ENCODE assay signal across 20 cellular contexts in the genomic region with DNA sequence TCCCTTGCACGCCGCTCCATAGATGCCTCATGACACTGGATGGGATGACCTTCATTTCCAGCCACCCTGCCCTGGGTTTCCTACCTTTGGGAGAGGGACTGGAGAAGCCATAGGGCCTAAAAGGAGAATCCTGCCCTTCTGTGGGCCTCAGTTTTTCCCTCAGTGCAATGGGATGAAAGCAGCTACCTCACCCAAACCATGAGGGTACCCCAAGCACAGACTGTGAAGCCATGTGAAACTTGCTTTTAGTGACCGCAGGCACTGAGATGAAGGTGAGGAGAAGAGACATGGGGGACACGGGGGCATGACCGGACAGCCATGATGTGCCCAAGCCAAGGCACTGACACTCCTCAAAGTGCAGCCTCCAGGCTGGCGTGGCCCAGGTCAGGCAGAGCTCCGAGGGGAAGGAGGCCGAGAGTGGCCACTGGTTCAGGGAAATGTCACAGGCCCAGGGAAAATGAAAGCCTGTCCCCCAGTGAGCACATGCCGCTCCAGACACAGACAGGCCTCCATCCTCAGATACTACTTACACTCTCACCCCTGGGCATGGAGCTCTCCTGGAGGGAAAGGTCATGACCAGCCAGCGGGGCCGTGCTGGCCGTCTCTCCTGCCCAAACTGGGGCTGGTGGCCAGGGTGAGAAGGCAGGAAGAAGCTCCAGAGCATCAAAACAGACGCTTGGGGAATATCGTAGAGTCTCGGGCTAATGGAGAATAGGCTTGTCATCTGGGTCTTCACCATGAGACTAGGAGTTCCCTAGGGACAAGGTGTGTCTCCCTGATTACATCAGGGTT.
A peak's percentile ranks its signal among the peaks of the same experiment; 100 is the strongest.
DNase-seq lines count a peak whose midpoint lies in the region; ATAC-seq, FAIRE-seq and TF ChIP-seq lines count a peak whose summit lies in the region.
"Had no signal": no experiment of that assay in that cellular context is flagged by ENCODE, and none has a peak within 500 bp of the region (broad histone marks: within the 10 kb centered on the region; RNA-seq: fewer than 3 reads in every experiment).

No MANE protein-coding gene starts in this region.

- no peak for FAIRE-seq in H1 (lab: Jason Lieb, UNC)
- FAIRE-seq: D721Med, GM12878, GM19239, H54 had no signal

- no peak overlapping the region for H4K5ac ChIP-seq in H1 (ENCODE audit: insufficient read length, low read depth, low read length)

- TF ChIP-seq EP300 in H1 (IDR thresholded peaks at IDR 0.05; ENCODE audit: borderline replicate concordance in 1 of 2, low read depth in 2 of 2, low read length in 2 of 2): no peak

- no peak overlapping the region for H4K91ac ChIP-seq in H1 (replicated peaks; ENCODE audit: insufficient read length, low read length)

- no peak overlapping the region for H2BK15ac ChIP-seq in H1 (ENCODE audit: low read length)

- peak overlapping the region; percentile 85 for H3K4me2 ChIP-seq in BLaER1
- peak overlapping the region in 6 of 11 experiments; percentile 61 to 84 (median 72); a peak in 11 of 22 replicates for H3K4me2 ChIP-seq in BLaER1 treated with 17β-estradiol and CSF1 and Interleukin-3, amounts not matched to agents 10 nM and 100 nM
- no peak overlapping the region for H3K4me2 ChIP-seq in H1 (ENCODE audit: insufficient read depth in 1 of 2, low read depth in 2 of 2, low read length in 2 of 2)
- H3K4me2 ChIP-seq in osteoblast (ENCODE audit: insufficient read depth, low read length): no peak overlapping the region
- H3K4me2 ChIP-seq: GM23338 had no signal

- H3K56ac ChIP-seq in H1 (replicated peaks; ENCODE audit: insufficient read length, low read depth, low read length): no peak overlapping the region

- no peak overlapping the region for H3K9ac ChIP-seq in BLaER1
- H3K9ac ChIP-seq in BLaER1 treated with 17β-estradiol and CSF1 and Interleukin-3, amounts not matched to agents 10 nM and 100 nM: no peak overlapping the region
- H3K9ac ChIP-seq in H1 (replicated peaks in 1 of 4; ENCODE audit: extremely low read depth in 1 of 4, low read depth in 3 of 4, low read length in 3 of 4): no peak overlapping the region

- no peak overlapping the region for H3K18ac ChIP-seq in H1 (ENCODE audit: extremely low read depth, low read length)

- 88% methylated on average over 15 of the region's 15 CpGs; no CpG with 5 or more reads in 1 of the 2 experiments for WGBS in H1 (ENCODE audit: extremely low coverage in 1 of 2, insufficient coverage in 1 of 2, insufficient read length in 1 of 2, insufficient replicate concordance in 2 of 2, low coverage in 1 of 2, low lambda C conversion rate in 2 of 2, missing lambda C conversion rate in 1 of 2), 2 experiments

- CTCF ChIA-PET in H1 (lab: Charles Lee; ENCODE audit: partially characterized antibody): interaction anchor here (0.6 to 16.1 kb wide), 13 partner anchors 17 to 318 kb away, joined by 3 to 234 read pairs (median 7); partner anchors contain the start of gene UQCC2

- no peaks in the 10 kb centered on the region for H3K23me2 ChIP-seq in H1 (ENCODE audit: low read depth, low read length)

- no peak overlapping the region for H3K27ac ChIP-seq in BLaER1
- no peak overlapping the region for H3K27ac ChIP-seq in BLaER1 treated with 17β-estradiol and CSF1 and Interleukin-3, amounts not matched to agents 10 nM and 100 nM
- no peak overlapping the region for H3K27ac ChIP-seq in H1 (ENCODE audit: low read depth, low read length)
- no peak overlapping the region for H3K27ac ChIP-seq in osteoblast (ENCODE audit: low read depth, low read length)

- no peak for TF ChIP-seq CTCF in H1 (IDR thresholded peaks at IDR 0.05; ENCODE audit: control extremely low read depth in 1 of 3, insufficient read depth in 1 of 3, low read depth in 1 of 3, low read length in 3 of 3)
- no peak for TF ChIP-seq CTCF in osteoblast (IDR thresholded peaks at IDR 0.05; ENCODE audit: extremely low read depth, low read depth, low read length)

- H2BK12ac ChIP-seq in H1 (ENCODE audit: low read depth, low read length): 0 out of 2 replicates have a peak overlapping the region, but pooled peaks have one; percentile 27

- no peaks in the 10 kb centered on the region; the same call in 1 of the 2 replicates for H4K20me1 ChIP-seq in BLaER1
- peaks cover 0 to 29% (median 0%) of the 10 kb centered on the region in 11 experiments; a peak in 3 of 22 replicates for H4K20me1 ChIP-seq in BLaER1 treated with 17β-estradiol and CSF1 and Interleukin-3, amounts not matched to agents 10 nM and 100 nM
- H4K20me1 ChIP-seq in H1 (replicated peaks in 1 of 2; ENCODE audit: control insufficient read depth in 1 of 2, insufficient read depth in 2 of 2, low read length in 2 of 2): peaks cover 2 to 6% of the 10 kb centered on the region in 2 experiments
- H4K20me1 ChIP-seq in osteoblast (ENCODE audit: insufficient read depth, low read length): no peaks in the 10 kb centered on the region

- no peak overlapping the region for H3K14ac ChIP-seq in H1 (ENCODE audit: insufficient read length)

- no peak overlapping the region for H3K23ac ChIP-seq in H1 (ENCODE audit: insufficient read length)

- H2BK120ac ChIP-seq in H1 (replicated peaks; ENCODE audit: low read depth, low read length): no peak overlapping the region

- no peak overlapping the region for H2BK5ac ChIP-seq in H1 (ENCODE audit: low read depth, low read length)

- DNase-seq in H1 (ENCODE audit: low read depth in 1 of 2, low spot score in 2 of 2): no peak
- DNase-seq in osteoblast (ENCODE audit: insufficient read length, low spot score, missing footprints): peak; percentile 77
- no peak for DNase-seq in MG63
- no peak for DNase-seq in iPS-NIHi11 (ENCODE audit: low spot score)
- DNase-seq: CD4-positive, alpha-beta T cell; CD8-positive, alpha-beta memory T cell; DMS 273 treated with DMSO at 0.1 percent for 48 hours; DMS79; EL; GDM1; HFFc6 had no signal

- POLR2A ChIA-PET in H1 (lab: Charles Lee; ENCODE audit: partially characterized antibody): no interaction called here

- peak overlapping the region; percentile 35; the same call in 1 of the 2 replicates for H4K8ac ChIP-seq in H1 (ENCODE audit: extremely low read depth, insufficient read depth, low read length)

- H2AFZ ChIP-seq in H1 (ENCODE audit: low read length): no peak overlapping the region
- no peak overlapping the region for H2AFZ ChIP-seq in osteoblast (ENCODE audit: low read length)
- H2AFZ ChIP-seq: GM23338 had no signal

- H3K36me3 ChIP-seq in BLaER1 (no peaks in the 10 kb centered on the region), H1 (ENCODE audit: control insufficient read depth in 2 of 4, insufficient read depth in 4 of 4, low read length in 3 of 4) (no peaks in the 10 kb centered on the region), osteoblast (ENCODE audit: insufficient read depth, low read length) (no peaks in the 10 kb centered on the region), MG63 (no peaks in the 10 kb centered on the region)
- H3K36me3 ChIP-seq in BLaER1 treated with 17β-estradiol and CSF1 and Interleukin-3, amounts not matched to agents 10 nM and 100 nM: no peaks in the 10 kb centered on the region
- H3K36me3 ChIP-seq: HAP-1 had no signal

- TF ChIP-seq POLR2A in H1 (IDR thresholded peaks at IDR 0.05; ENCODE audit: control extremely low read depth in 1 of 2, low read depth in 2 of 2, low read length in 2 of 2): no peak

- H3K9me3 ChIP-seq in BLaER1: no peaks in the 10 kb centered on the region
- no peaks in the 10 kb centered on the region for H3K9me3 ChIP-seq in BLaER1 treated with 17β-estradiol and CSF1 and Interleukin-3, amounts not matched to agents 10 nM and 100 nM (replicated peaks in 1 of 11)
- no peaks in the 10 kb centered on the region for H3K9me3 ChIP-seq in H1 (ENCODE audit: insufficient read depth in 2 of 2, low read depth in 1 of 2, low read length in 1 of 2)
- no peaks in the 10 kb centered on the region for H3K9me3 ChIP-seq in osteoblast (ENCODE audit: low read depth, low read length)
- no peaks in the 10 kb centered on the region for H3K9me3 ChIP-seq in MG63
- H3K9me3 ChIP-seq: HAP-1 had no signal

- H2BK20ac ChIP-seq in H1 (ENCODE audit: low read length): no peak overlapping the region

- H3K27me3 ChIP-seq in BLaER1 (no peaks in the 10 kb centered on the region), H1 (replicated peaks in 1 of 4; ENCODE audit: control insufficient read depth in 3 of 4, extremely low read depth in 1 of 4, insufficient read depth in 3 of 4, low read length in 3 of 4) (no peaks in the 10 kb centered on the region), osteoblast (ENCODE audit: insufficient read depth, low read length) (no peaks in the 10 kb centered on the region), MG63 (no peaks in the 10 kb centered on the region)
- H3K27me3 ChIP-seq in BLaER1 treated with 17β-estradiol and CSF1 and Interleukin-3, amounts not matched to agents 10 nM and 100 nM: no peaks in the 10 kb centered on the region

- TF ChIP-seq RAD21 in H1 (IDR thresholded peaks at IDR 0.05 in 1 of 2, conservative IDR thresholded peaks at IDR 0.05 in 1 of 2; ENCODE audit: low read depth in 2 of 2, low read length in 2 of 2): no peak

- ATAC-seq in GM21390 (IDR thresholded peaks at IDR 0.05; ENCODE audit: unreplicated experiment): no peak
- ATAC-seq: GM12878, GM23338 had no signal

- H3K4me1 ChIP-seq in BLaER1: peaks cover 47% of the 10 kb centered on the region
- H3K4me1 ChIP-seq in BLaER1 treated with 17β-estradiol and CSF1 and Interleukin-3, amounts not matched to agents 10 nM and 100 nM: peaks cover 0 to 44% (median 34%) of the 10 kb centered on the region in 10 experiments; a peak in 17 of 20 replicates
- H3K4me1 ChIP-seq in H1 (replicated peaks in 1 of 4; ENCODE audit: control insufficient read depth in 3 of 4, insufficient read depth in 4 of 4, low read length in 3 of 4): peaks cover 0 to 6% (median 0%) of the 10 kb centered on the region in 4 experiments; a peak in 1 of 7 replicates
- H3K4me1 ChIP-seq in osteoblast (ENCODE audit: insufficient read depth, low read length): no peaks in the 10 kb centered on the region
- H3K4me1 ChIP-seq: HAP-1 had no signal

- no peak overlapping the region for H2AK5ac ChIP-seq in H1 (ENCODE audit: low read depth, low read length)

- H3K79me2 ChIP-seq in H1 (ENCODE audit: control insufficient read depth in 1 of 2, insufficient read depth in 2 of 2, low read length in 2 of 2) (no peaks in the 10 kb centered on the region; a peak in 1 of 4 replicates), osteoblast (ENCODE audit: insufficient read depth, low read length) (no peaks in the 10 kb centered on the region)

- peaks cover 5% of the 10 kb centered on the region for H3K79me1 ChIP-seq in H1 (ENCODE audit: low read depth, low read length)

- H3K4me3 ChIP-seq in BLaER1 (no peak overlapping the region), H1 (ENCODE audit: extremely low read depth in 1 of 4, insufficient read depth in 2 of 4, low read depth in 3 of 4, low read length in 4 of 4) (no peak overlapping the region), osteoblast (ENCODE audit: insufficient read depth, low read length) (no peak overlapping the region), MG63 (no peak overlapping the region)
- no peak overlapping the region for H3K4me3 ChIP-seq in BLaER1 treated with 17β-estradiol and CSF1 and Interleukin-3, amounts not matched to agents 10 nM and 100 nM
- H3K4me3 ChIP-seq: GM12878, GM23338, HAP-1 had no signal

- no peak overlapping the region for H3K4ac ChIP-seq in H1 (replicated peaks; ENCODE audit: insufficient read length, low read depth, low read length)

TF ChIP-seq in H1, 55 proteins besides CTCF, POLR2A, EP300 and RAD21 (continues in another document):
- TF ChIP-seq SP1 (IDR thresholded peaks at IDR 0.05; ENCODE audit: low read depth, low read length): no peak
- TF ChIP-seq EGR1 (IDR thresholded peaks at IDR 0.05; ENCODE audit: borderline replicate concordance, low read depth, low read length): no peak

Comparison
In these comparisons a context has a peak if more than half of its experiments do, and no peak if none do; other contexts are left out.
1. H3K4me2 ChIP-seq: peak in BLaER1 (single experiment) and BLaER1 treated with 17β-estradiol and CSF1 and Interleukin-3, amounts not matched to agents 10 nM and 100 nM (6 of 11); none in H1 (0 of 2) and osteoblast (single experiment).